12 cellular contexts compared by ENCODE assay signal in genomic region chr7:82373890-82374289, GRCh38.
DNase-seq lines count a peak whose midpoint lies in the region; ATAC-seq and TF ChIP-seq lines count a peak whose summit lies in the region.
"Had no signal": no experiment of that assay in that cellular context is flagged by ENCODE, and none has a peak within 500 bp of the region (broad histone marks: within the 10 kb centered on the region; RNA-seq: fewer than 3 reads in every experiment).

No MANE protein-coding gene starts in this region.

- no peaks in the 10 kb centered on the region for H3K36me3 Mint-ChIP-seq in nephron progenitor cell (ENCODE audit: low read depth)

- TF ChIP-seq CTCF in nephron progenitor cell (IDR thresholded peaks at IDR 0.05): no peak

- peak overlapping the region; percentile 90 for H3K27ac Mint-ChIP-seq in nephron progenitor cell
- H3K27ac Mint-ChIP-seq: H9 had no signal

- no peaks in the 10 kb centered on the region for H3K9me3 Mint-ChIP-seq in nephron progenitor cell
- H3K9me3 Mint-ChIP-seq: H9 had no signal

- H3K27me3 Mint-ChIP-seq in nephron progenitor cell (ENCODE audit: low read depth, poor library complexity): no peaks in the 10 kb centered on the region

- H3K4me3 Mint-ChIP-seq in nephron progenitor cell: no peak overlapping the region
- H3K4me3 Mint-ChIP-seq: H9 had no signal

- no peak for ATAC-seq in HG03045 (IDR thresholded peaks at IDR 0.05; ENCODE audit: unreplicated experiment)
- ATAC-seq in GM21576 (IDR thresholded peaks at IDR 0.05; ENCODE audit: unreplicated experiment): no peak
- ATAC-seq: K562 had no signal

- DNase-seq in COR-L47 (lab: John Stamatoyannopoulos, UW) (peak; percentile 37), DMS79 treated with DMSO at 0.1 percent for 48 hours (lab: John Stamatoyannopoulos, UW) (peak; percentile 83), dermis blood vessel endothelial cell (peak; percentile 4), nephron progenitor cell (no peak), cortex of kidney (lab: John Stamatoyannopoulos, UW) (no peak)
- DNase-seq: H9, NCI-H226, RPMI8226, SJCRH30 had no signal

- H3K4me1 Mint-ChIP-seq in nephron progenitor cell: peaks cover 30% of the 10 kb centered on the region

Comparison
In these comparisons a context has a peak if more than half of its experiments do, and no peak if none do; other contexts are left out.
1. DNase-seq: peak in COR-L47 (single experiment), DMS79 treated with DMSO at 0.1 percent for 48 hours (single experiment) and dermis blood vessel endothelial cell (single experiment); none in nephron progenitor cell (single experiment) and cortex of kidney (single experiment).